In the genomic region with DNA sequence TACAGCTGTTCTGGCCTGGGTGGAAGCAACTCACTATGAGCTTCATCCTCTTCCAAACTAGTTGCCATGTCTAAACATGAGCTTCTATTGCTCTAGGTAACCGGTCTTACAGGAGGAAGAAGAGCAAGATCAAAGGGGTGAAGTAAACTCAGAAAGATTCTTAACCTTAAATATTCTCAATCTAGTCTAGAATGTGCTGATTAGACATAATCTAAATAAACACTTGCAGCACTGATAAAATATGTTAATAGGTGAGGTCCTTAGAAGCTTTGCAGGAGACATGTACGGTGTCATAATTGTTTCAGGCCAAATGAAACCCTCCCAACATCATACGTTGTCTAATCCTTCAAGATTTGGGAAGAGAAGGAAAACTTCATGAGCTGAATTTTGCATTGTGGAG, we compare ENCODE assay signal across 8 cellular contexts.
"Had no signal": no experiment of that assay in that cellular context is flagged by ENCODE, and none has a peak within 500 bp of the region (broad histone marks: within the 10 kb centered on the region; RNA-seq: fewer than 3 reads in every experiment).

No MANE protein-coding gene starts in this region.

- H3K9ac ChIP-seq: KMS-11 had no signal

- H3K27ac ChIP-seq: KMS-11 had no signal

- H3K4me3 ChIP-seq: GM23338, HAP-1 had no signal

- DNase-seq: H7, HFFc6, KBM-7 had no signal

- H2AFZ ChIP-seq: GM23338 had no signal

- H3K27ac Mint-ChIP-seq: GM23338, HFFc6 had no signal

- ATAC-seq: GM23338, HCT116 had no signal

- H3K4me3 Mint-ChIP-seq: GM23338, HFFc6 had no signal

- H3K36me3 ChIP-seq: HAP-1 had no signal

- H3K9me3 ChIP-seq: HAP-1 had no signal

- H3K4me1 Mint-ChIP-seq: GM23338 had no signal

- H3K9me3 Mint-ChIP-seq: GM23338 had no signal

- H3K4me2 ChIP-seq: GM23338, KMS-11 had no signal

- H3K4me1 ChIP-seq: HAP-1 had no signal

- FAIRE-seq: HTR-8/SVneo had no signal
